19 cellular contexts compared by ENCODE assay signal in genomic region chr3:184172681-184173373, GRCh38. TPM values are rescaled to one million over a fixed set of nuclear protein-coding genes. Genes with fewer than 3 reads are reported as not detected.
A peak's percentile ranks its signal among the peaks of the same experiment; 100 is the strongest.
DNase-seq lines count a peak whose midpoint lies in the region; ATAC-seq and TF ChIP-seq lines count a peak whose summit lies in the region.
"Had no signal": no experiment of that assay in that cellular context is flagged by ENCODE, and none has a peak within 500 bp of the region (broad histone marks: within the 10 kb centered on the region; RNA-seq: fewer than 3 reads in every experiment).

No MANE protein-coding gene starts in this region.

- H3K36me3 ChIP-seq in BJ (ENCODE audit: control insufficient read depth, insufficient read depth, low read length), result peaks cover 24% of the 10 kb centered on the region

- peak; percentile 55 for DNase-seq in BJ (ENCODE audit: low read depth)
- DNase-seq in NCI-H226, result peak; percentile 71
- peak; percentile 65 for DNase-seq in epithelial cell of esophagus (ENCODE audit: low read depth)
- DNase-seq in non-pigmented ciliary epithelial cell (ENCODE audit: low read depth), result peak; percentile 78
- no peak for DNase-seq in GM10248 (ENCODE audit: extremely low spot score)
- no peak for DNase-seq in CD1c-positive myeloid dendritic cell (ENCODE audit: extremely low spot score)
- DNase-seq in cortex of kidney (lab: John Stamatoyannopoulos, UW), result no peak
- DNase-seq: activated B cell treated with CpG ODN at 0.5 μM for 24 hours; activated T-cell treated with anti-CD3 and anti-CD28 coated beads, Interleukin-2, amount 50 U/mL, for 72 hours; central memory CD4-positive, alpha-beta T cell; H9; NCI-H1417 treated with DMSO at 0.1 percent for 48 hours; NCI-H748 treated with DMSO at 0.1 percent for 48 hours; occipital lobe; SIG-M5; stimulated activated CD4-positive, alpha-beta T cell treated with anti-CD3 and anti-CD28 coated beads, Interleukin-4, amount 100 ng/mL, for 1 hour; stimulated activated naive CD8-positive, alpha-beta T cell treated with anti-CD3 and anti-CD28 coated beads, Interleukin-15, Interleukin-2, amounts not matched to agents 100 U/mL and 50 U/mL, for 24 hours had no signal

- POLR2A ChIA-PET in BJ (lab: Charles Lee), result no interaction called here
- POLR2A ChIA-PET in GM10248 (lab: Yijun Ruan, JAX), result no interaction called here

- H3K27me3 ChIP-seq in BJ (ENCODE audit: control insufficient read depth, insufficient read depth, low read length), result no peaks in the 10 kb centered on the region
- H3K27me3 ChIP-seq: left lung had no signal

- TF ChIP-seq CTCF in BJ (IDR thresholded peaks at IDR 0.05; ENCODE audit: insufficient read depth, low read depth, low read length), result no peak
- no peak for TF ChIP-seq CTCF in epithelial cell of esophagus (IDR thresholded peaks at IDR 0.05; ENCODE audit: insufficient read depth, low read depth, low read length, missing control alignments)
- TF ChIP-seq CTCF in GM10248 (IDR thresholded peaks at IDR 0.05; ENCODE audit: control extremely low read depth, extremely low read depth, low read depth, missing control alignments), result no peak

- CTCF ChIA-PET in BJ (lab: Yijun Ruan, JAX), result interaction anchor here (0.6 to 1.3 kb wide), 5 partner anchors 12 to 287 kb away, joined by 3 read pairs; partner anchors contain the start of genes EEF1AKMT4 and EIF2B5
- CTCF ChIA-PET in GM10248 (lab: Yijun Ruan, JAX), result interaction anchor here (0.8 to 4.1 kb wide), 7 partner anchors 10 to 288 kb away, joined by 3 to 11 read pairs (median 5); partner anchors contain the start of gene PARL

- no peak for ATAC-seq in GM21381 (IDR thresholded peaks at IDR 0.05; ENCODE audit: unreplicated experiment)
- ATAC-seq: activated T-cell treated with anti-CD3 and anti-CD28 coated beads, Interleukin-2, amount 50 U/mL, for 72 hours; left lung; stimulated activated naive CD8-positive, alpha-beta T cell treated with anti-CD3 and anti-CD28 coated beads, Interleukin-15, Interleukin-2, amounts not matched to agents 100 U/mL and 50 U/mL, for 24 hours had no signal

- H3K4me3 ChIP-seq in BJ (ENCODE audit: low read depth, low read length), result no peak overlapping the region
- no peak overlapping the region for H3K4me3 ChIP-seq in epithelial cell of esophagus (ENCODE audit: low read length)
- H3K4me3 ChIP-seq: left lung had no signal

RNA-seq across cellular contexts. Expression of gene AP2M1, which starts 1.8 kb away (rescaled TPM):
- polyA plus RNA-seq in BJ (2011; rRNA removed), result 1,059 and 1,761 TPM in 2 replicates
- 473 and 533 TPM in 2 replicates for polyA minus RNA-seq in BJ (2011; rRNA and poly(A)+ RNA removed)

RNA-seq across cellular contexts. Expression of gene ABCF3, which starts 13.2 kb away (rescaled TPM):
- polyA plus RNA-seq in BJ (2011; rRNA removed), result 65.2 and 82.8 TPM in 2 replicates
- 86.4 and 125 TPM in 2 replicates for polyA minus RNA-seq in BJ (2011; rRNA and poly(A)+ RNA removed)

RNA-seq across cellular contexts. Expression of gene DVL3, which starts 17.6 kb away (rescaled TPM):
- polyA plus RNA-seq in BJ (2011; rRNA removed), result 24.4 and 33.9 TPM in 2 replicates
- polyA minus RNA-seq in BJ (2011; rRNA and poly(A)+ RNA removed), result 52.9 and 59.4 TPM in 2 replicates

RNA-seq across cellular contexts. Expression of gene EIF2B5, which starts 37.7 kb away (rescaled TPM):
- polyA plus RNA-seq in BJ (2011; rRNA removed), result 31.0 and 32.9 TPM in 2 replicates
- polyA minus RNA-seq in BJ (2011; rRNA and poly(A)+ RNA removed), result 21.1 and 26.6 TPM in 2 replicates

RNA-seq across cellular contexts. Expression of gene VWA5B2, which starts 56.6 kb away (rescaled TPM):
- polyA plus RNA-seq in BJ (2011; rRNA removed), result not detected in 2 replicates
- polyA minus RNA-seq in BJ (2011; rRNA and poly(A)+ RNA removed), result not detected in 2 replicates

Comparison
In these comparisons a context has a peak if more than half of its experiments do, and no peak if none do; other contexts are left out.
1. DNase-seq: peak in BJ (single experiment), NCI-H226 (single experiment), epithelial cell of esophagus (single experiment) and non-pigmented ciliary epithelial cell (single experiment); none in GM10248 (single experiment), CD1c-positive myeloid dendritic cell (single experiment) and cortex of kidney (single experiment).